8 cellular contexts compared by ENCODE assay signal in genomic region chr9:92671323-92671722, GRCh38. TPM values are rescaled to one million over a fixed set of nuclear protein-coding genes. Genes with fewer than 3 reads are reported as not detected.
DNase-seq lines count a peak whose midpoint lies in the region; ATAC-seq and TF ChIP-seq lines count a peak whose summit lies in the region.

No MANE protein-coding gene starts in this region.

- no peak for TF ChIP-seq CTCF in brain microvascular endothelial cell (IDR thresholded peaks at IDR 0.05; ENCODE audit: low read depth, low read length, missing control alignments)
- TF ChIP-seq CTCF in right lobe of liver (IDR thresholded peaks at IDR 0.05): no peak

- WGBS in right lobe of liver (ENCODE audit: insufficient coverage, low coverage, low lambda C conversion rate, missing lambda C conversion rate): 36% methylated on average over 1 of the region's 4 CpGs

- H3K27me3 ChIP-seq in MG63 (no peaks in the 10 kb centered on the region), brain microvascular endothelial cell (replicated peaks) (no peaks in the 10 kb centered on the region), right lobe of liver (no peaks in the 10 kb centered on the region)

- POLR2A ChIA-PET in HEK293T (lab: Yijun Ruan, JAX): interaction anchor here (1.6 to 2.5 kb wide), 4 partner anchors 11 to 346 kb away, joined by 4 to 14 read pairs (median 6); partner anchors contain the start of genes CENPP and NOL8

- H3K4me3 ChIP-seq in MG63 (peak overlapping the region; percentile 90), brain microvascular endothelial cell (ENCODE audit: low read depth, low read length) (peak overlapping the region; percentile 91), right lobe of liver (peak overlapping the region in 1 of 3 donors; percentile 96)

- H3K9me3 ChIP-seq in MG63 (no peaks in the 10 kb centered on the region), right lobe of liver (no peaks in the 10 kb centered on the region)

- DNase-seq in Daoy (ENCODE audit: low read depth) (peak; percentile 95), MG63 (peak; percentile 89), brain microvascular endothelial cell (peak; percentile 81), right lobe of liver (peak in 2 of 3 donors; percentile 40 to 52), HEK293T (ENCODE audit: extremely low spot score) (no peak)

- ATAC-seq in right lobe of liver: no peak
- ATAC-seq in GM19452 (IDR thresholded peaks at IDR 0.05; ENCODE audit: unreplicated experiment): no peak
- no peak for ATAC-seq in HG03159 (IDR thresholded peaks at IDR 0.05; ENCODE audit: unreplicated experiment)
- no peak for ATAC-seq in GM18909 (IDR thresholded peaks at IDR 0.05; ENCODE audit: poor library complexity, unreplicated experiment)

- intact Hi-C loops in right lobe of liver (cut with DNase I): no loop called here

- CTCF ChIA-PET in HEK293T (lab: Yijun Ruan, JAX): no interaction called here

- H3K27ac ChIP-seq in brain microvascular endothelial cell (peak overlapping the region; percentile 97), right lobe of liver (peak overlapping the region in 1 of 3 donors; percentile 82)

- H3K4me1 ChIP-seq in right lobe of liver: peaks cover 0 to 17% (median 5%) of the 10 kb centered on the region in 4 donors

- no peak for TF ChIP-seq POLR2A in right lobe of liver (IDR thresholded peaks at IDR 0.05)

- peaks cover 10% of the 10 kb centered on the region for H3K36me3 ChIP-seq in MG63
- H3K36me3 ChIP-seq in brain microvascular endothelial cell (replicated peaks): peaks cover 7% of the 10 kb centered on the region
- no peaks in the 10 kb centered on the region for H3K36me3 ChIP-seq in right lobe of liver

- in situ Hi-C loops in brain microvascular endothelial cell (cut with HindIII; ENCODE audit: low pct_ligation_motif_present, low sequenced_read_pairs): no loop called here

TF ChIP-seq in HEK293T, 16 proteins besides CTCF, POLR2A, EP300 and RAD21:
- TF ChIP-seq HDGF (IDR thresholded peaks at IDR 0.05; ENCODE audit: borderline replicate concordance): no peak

RNA-seq across cellular contexts. Expression of gene IPPK, which starts 1.4 kb away (rescaled TPM):
- total RNA-seq in Daoy (2014; rRNA removed; shearing (Covaris generic)): 31.3 and 39.0 TPM in 2 replicates
- total RNA-seq in MG63 (2014; rRNA removed; shearing (Covaris generic); ENCODE audit: low replicate concordance): 9.8 and 13.3 TPM in 2 replicates
- 1 to 10 TPM; 2.4 to 4.9 (median 3.7) TPM for total RNA-seq in right lobe of liver
